In genomic region chr19:23800868-23801267, GRCh38 we compare ENCODE assay signal across 14 cellular contexts.
"Had no signal": no experiment of that assay in that cellular context is flagged by ENCODE, and none has a peak within 500 bp of the region (broad histone marks: within the 10 kb centered on the region; RNA-seq: fewer than 3 reads in every experiment).

No MANE protein-coding gene starts in this region.

- H3K4me3 Mint-ChIP-seq: activated CD8-positive, alpha-beta T cell treated with anti-CD3 and anti-CD28 coated beads, Interleukin-2, amount 10 ng/mL, durations not matched to agents 7 days and 5 days; type B pancreatic cell had no signal

- H3K27ac ChIP-seq: esophagus squamous epithelium, lower lobe of right lung had no signal

- H3K36me3 ChIP-seq: lower lobe of right lung had no signal

- H3K27ac Mint-ChIP-seq: activated CD8-positive, alpha-beta T cell treated with anti-CD3 and anti-CD28 coated beads, Interleukin-2, amount 10 ng/mL, durations not matched to agents 7 days and 5 days; progenitor cell of endocrine pancreas; type B pancreatic cell had no signal

- FAIRE-seq: astrocyte, small intestine, TTC549 had no signal

- DNase-seq: activated CD4-positive, CD25-positive, alpha-beta regulatory T cell; activated CD8-positive, alpha-beta memory T cell treated with anti-CD3 and anti-CD28 coated beads, Interleukin-2, amount 50 U/mL, for 48 hours; activated CD8-positive, alpha-beta T cell treated with anti-CD3 and anti-CD28 coated beads, Interleukin-2, amount 10 ng/mL, durations not matched to agents 7 days and 5 days; esophagus squamous epithelium; foreskin fibroblast; immature natural killer cell; lower lobe of right lung; natural killer cell; right cardiac atrium; small intestine had no signal

- ATAC-seq: activated CD8-positive, alpha-beta T cell treated with anti-CD3 and anti-CD28 coated beads, Interleukin-2, amount 10 ng/mL, durations not matched to agents 7 days and 5 days; lower lobe of right lung; right cardiac atrium had no signal

- H3K27me3 ChIP-seq: esophagus squamous epithelium had no signal

- H3K4me1 ChIP-seq: esophagus squamous epithelium, lower lobe of right lung had no signal

- H3K4me3 ChIP-seq: esophagus squamous epithelium, lower lobe of right lung had no signal

- H3K27me3 Mint-ChIP-seq: progenitor cell of endocrine pancreas, type B pancreatic cell had no signal

- H3K9me3 Mint-ChIP-seq: type B pancreatic cell had no signal
